ENCODE assay signal across 2 cellular contexts in the genomic region with DNA sequence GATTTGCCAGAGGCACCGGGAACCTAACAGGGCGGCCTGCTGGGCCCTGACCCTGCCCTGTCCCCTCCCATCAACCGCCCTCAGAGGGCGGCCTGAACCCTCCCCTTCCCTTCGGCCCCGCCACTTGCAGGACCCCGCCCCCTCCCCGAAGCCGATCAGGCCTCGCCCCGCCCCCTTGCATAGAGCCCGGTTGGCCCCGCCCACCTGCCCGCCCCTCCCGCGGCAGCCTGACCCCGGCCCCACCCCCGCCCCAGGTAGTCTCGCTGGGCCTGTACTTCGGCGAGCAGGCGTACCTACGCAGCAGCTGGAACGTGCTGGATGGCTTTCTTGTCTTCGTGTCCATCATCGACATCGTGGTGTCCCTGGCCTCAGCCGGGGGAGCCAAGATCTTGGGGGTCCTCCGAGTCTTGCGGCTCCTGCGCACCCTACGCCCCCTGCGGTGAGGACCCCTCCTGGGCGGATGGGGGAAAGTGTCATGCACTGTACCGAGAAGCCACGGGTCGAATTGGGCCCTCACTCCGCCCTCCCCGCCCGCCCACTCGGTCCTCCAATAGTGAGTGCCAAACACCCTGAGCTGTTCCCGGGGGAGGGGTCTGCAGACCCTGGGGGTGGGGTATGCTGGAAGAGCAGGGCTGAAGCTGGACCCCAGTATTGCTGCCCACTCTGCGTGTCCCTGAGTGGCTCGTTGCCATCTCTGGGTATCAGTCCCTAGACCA.
TF ChIP-seq lines count a peak whose summit lies in the region.

No MANE protein-coding gene starts in this region.

TF ChIP-seq in SK-N-SH, 30 proteins besides CTCF, POLR2A, EP300 and RAD21 (continued from another document):
- TF ChIP-seq SMC3 (IDR thresholded peaks at IDR 0.05; ENCODE audit: low read depth, low read length) (no peak), RCOR1 (IDR thresholded peaks at IDR 0.05; ENCODE audit: low read length) (no peak), RXRA (IDR thresholded peaks at IDR 0.05; ENCODE audit: borderline replicate concordance, low read depth) (no peak), TAF1 (IDR thresholded peaks at IDR 0.05; ENCODE audit: borderline replicate concordance, low read depth, low read length) (no peak), GABPA (IDR thresholded peaks at IDR 0.05; ENCODE audit: low read depth) (no peak), EZH2phosphoT487 (IDR thresholded peaks at IDR 0.05; ENCODE audit: borderline replicate concordance, low read depth) (no peak), MXI1 (IDR thresholded peaks at IDR 0.05; ENCODE audit: low read depth, low read length) (no peak), FOXJ3 (CRISPR knock-in tag; IDR thresholded peaks at IDR 0.05) (no peak)
- TF ChIP-seq, protein P1, sequence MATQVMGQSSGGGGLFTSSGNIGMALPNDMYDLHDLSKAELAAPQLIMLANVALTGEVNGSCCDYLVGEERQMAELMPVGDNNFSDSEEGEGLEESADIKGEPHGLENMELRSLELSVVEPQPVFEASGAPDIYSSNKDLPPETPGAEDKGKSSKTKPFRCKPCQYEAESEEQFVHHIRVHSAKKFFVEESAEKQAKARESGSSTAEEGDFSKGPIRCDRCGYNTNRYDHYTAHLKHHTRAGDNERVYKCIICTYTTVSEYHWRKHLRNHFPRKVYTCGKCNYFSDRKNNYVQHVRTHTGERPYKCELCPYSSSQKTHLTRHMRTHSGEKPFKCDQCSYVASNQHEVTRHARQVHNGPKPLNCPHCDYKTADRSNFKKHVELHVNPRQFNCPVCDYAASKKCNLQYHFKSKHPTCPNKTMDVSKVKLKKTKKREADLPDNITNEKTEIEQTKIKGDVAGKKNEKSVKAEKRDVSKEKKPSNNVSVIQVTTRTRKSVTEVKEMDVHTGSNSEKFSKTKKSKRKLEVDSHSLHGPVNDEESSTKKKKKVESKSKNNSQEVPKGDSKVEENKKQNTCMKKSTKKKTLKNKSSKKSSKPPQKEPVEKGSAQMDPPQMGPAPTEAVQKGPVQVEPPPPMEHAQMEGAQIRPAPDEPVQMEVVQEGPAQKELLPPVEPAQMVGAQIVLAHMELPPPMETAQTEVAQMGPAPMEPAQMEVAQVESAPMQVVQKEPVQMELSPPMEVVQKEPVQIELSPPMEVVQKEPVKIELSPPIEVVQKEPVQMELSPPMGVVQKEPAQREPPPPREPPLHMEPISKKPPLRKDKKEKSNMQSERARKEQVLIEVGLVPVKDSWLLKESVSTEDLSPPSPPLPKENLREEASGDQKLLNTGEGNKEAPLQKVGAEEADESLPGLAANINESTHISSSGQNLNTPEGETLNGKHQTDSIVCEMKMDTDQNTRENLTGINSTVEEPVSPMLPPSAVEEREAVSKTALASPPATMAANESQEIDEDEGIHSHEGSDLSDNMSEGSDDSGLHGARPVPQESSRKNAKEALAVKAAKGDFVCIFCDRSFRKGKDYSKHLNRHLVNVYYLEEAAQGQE (IDR thresholded peaks at IDR 0.05; ENCODE audit: low read depth, low read length) = no peak

TF ChIP-seq in SK-N-SH treated with all-trans-retinoic acid at 6 μM for 48 hours, 23 proteins besides CTCF, POLR2A, EP300 and RAD21 (continued from another document):
- TF ChIP-seq ISL1 (CRISPR knock-in tag; IDR thresholded peaks at IDR 0.05) = no peak
- no peak for TF ChIP-seq RARB (CRISPR knock-in tag; IDR thresholded peaks at IDR 0.05)
